17 cellular contexts compared by ENCODE assay signal in genomic region chrX:129679856-129680255, GRCh38. TPM values are rescaled to one million over a fixed set of nuclear protein-coding genes. Genes with fewer than 3 reads are reported as not detected.
DNase-seq lines count a peak whose midpoint lies in the region; TF ChIP-seq lines count a peak whose summit lies in the region.
"Had no signal": no experiment of that assay in that cellular context is flagged by ENCODE, and none has a peak within 500 bp of the region (broad histone marks: within the 10 kb centered on the region; RNA-seq: fewer than 3 reads in every experiment).

No MANE protein-coding gene starts in this region.

- no peak for TF ChIP-seq EP300 in transverse colon (IDR thresholded peaks at IDR 0.05; ENCODE audit: low read depth)

- TF ChIP-seq CTCF in prostate gland (IDR thresholded peaks at IDR 0.05), result no peak
- TF ChIP-seq CTCF in transverse colon (IDR thresholded peaks at IDR 0.05), result no peak

- DNase-seq in NCI-H82 (lab: John Stamatoyannopoulos, UW) (peak; percentile 63), NCI-H82 treated with DMSO at 0.1 percent for 48 hours (lab: John Stamatoyannopoulos, UW; ENCODE audit: unreplicated experiment) (no peak), NCI-H1436 (lab: John Stamatoyannopoulos, UW) (peak; percentile 10), SHP77 treated with DMSO at 0.1 percent for 48 hours (lab: John Stamatoyannopoulos, UW) (peak; percentile 8), prostate gland (ENCODE audit: low spot score) (peak; percentile 26), inferior parietal cortex (ENCODE audit: extremely low spot score) (no peak), 8988T (no peak), transverse colon (no peak)
- DNase-seq: ACHN; activated CD4-positive, alpha-beta T cell treated with anti-CD3 and anti-CD28 coated beads, Interleukin-2, amount 10 ng/mL, durations not matched to agents 7 days and 5 days; activated T-cell treated with anti-CD3 and anti-CD28 coated beads, Interleukin-2, amount 50 U/mL, for 1 hour; HFFc6; KG1; NCI-H187; posterior cingulate gyrus; trophoblast cell had no signal

- H3K27me3 ChIP-seq in prostate gland (replicated peaks; ENCODE audit: insufficient read depth), result no peaks in the 10 kb centered on the region
- H3K27me3 ChIP-seq in transverse colon, result no peaks in the 10 kb centered on the region

- H3K36me3 ChIP-seq in prostate gland, result no peaks in the 10 kb centered on the region
- no peaks in the 10 kb centered on the region for H3K36me3 ChIP-seq in transverse colon

- TF ChIP-seq POLR2A in prostate gland (IDR thresholded peaks at IDR 0.05) (no peak), transverse colon (IDR thresholded peaks at IDR 0.05) (no peak)

- in situ Hi-C loops in transverse colon (cut with MboI; ENCODE audit: low pct_ligation_motif_present in 1 of 4, low pct_unique_long_range_greater_than_20kb in 1 of 4, low sequenced_read_pairs in 3 of 4), result no loop called here

- intact Hi-C loops in prostate gland (cut with DNase I), result no loop called here
- intact Hi-C loops in transverse colon (cut with DNase I; ENCODE audit: low total_unique reads), result no loop called here

- H3K27ac ChIP-seq in prostate gland, result no peak overlapping the region
- H3K27ac ChIP-seq in transverse colon, result no peak overlapping the region

- H3K4me1 ChIP-seq in prostate gland (replicated peaks) (no peaks in the 10 kb centered on the region), transverse colon (peaks cover 0 to 13% (median 8%) of the 10 kb centered on the region in 4 donors)

- H3K9me3 ChIP-seq in prostate gland, result no peaks in the 10 kb centered on the region
- H3K9me3 ChIP-seq in transverse colon, result no peaks in the 10 kb centered on the region

- no peak overlapping the region for H3K4me3 ChIP-seq in prostate gland
- no peak overlapping the region for H3K4me3 ChIP-seq in transverse colon

RNA-seq across cellular contexts. Expression of gene APLN, which starts 25.1 kb away (rescaled TPM):
- total RNA-seq in prostate gland, result 1 to 10 TPM; 1.7 to 3.5 TPM
- not detected for total RNA-seq in transverse colon

RNA-seq across cellular contexts. Expression of gene XPNPEP2, which starts 58.9 kb away (rescaled TPM):
- under 1 TPM in 1 of 2 donors, not detected in 1; 0.14 TPM for total RNA-seq in prostate gland
- 10 to 100 TPM in 3 of 4 donors, 1 to 10 TPM in 1; 3.2 to 52.0 (median 34.1) TPM for total RNA-seq in transverse colon
- total RNA-seq: HFFc6, myocyte had no signal

Comparison
In these comparisons a context has a peak if more than half of its experiments do, and no peak if none do; other contexts are left out.
1. DNase-seq: peak in NCI-H82 (single experiment), NCI-H1436 (single experiment), SHP77 treated with DMSO at 0.1 percent for 48 hours (single experiment) and prostate gland (single experiment); none in NCI-H82 treated with DMSO at 0.1 percent for 48 hours (single experiment), inferior parietal cortex (single experiment), 8988T (single experiment) and transverse colon (single experiment).